In the genomic region with DNA sequence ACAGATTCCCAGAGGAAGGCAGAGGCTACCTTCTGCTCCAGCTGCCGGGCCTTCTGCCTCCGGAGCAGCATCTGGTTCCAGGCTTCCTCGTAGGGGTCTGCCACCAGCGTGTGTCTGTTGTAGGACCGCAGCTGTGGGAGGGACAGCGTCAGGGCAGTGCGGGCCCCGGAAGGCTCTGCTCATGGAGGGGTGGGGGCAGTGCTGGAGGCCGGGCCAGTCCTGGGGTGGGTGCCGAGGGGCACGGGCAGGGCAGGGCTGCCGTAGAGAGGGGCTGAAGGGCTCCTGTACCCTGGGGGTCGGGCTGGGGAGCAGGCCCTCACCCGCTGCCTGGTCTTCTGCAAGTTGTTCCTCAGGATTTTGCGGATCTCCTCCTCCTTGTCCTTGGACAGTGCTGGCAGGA, we compare ENCODE assay signal across 16 cellular contexts. TPM values are rescaled to one million over a fixed set of nuclear protein-coding genes. Genes with fewer than 3 reads are reported as not detected.
A peak's percentile ranks its signal among the peaks of the same experiment; 100 is the strongest.
DNase-seq lines count a peak whose midpoint lies in the region; ATAC-seq and TF ChIP-seq lines count a peak whose summit lies in the region.
"Had no signal": no experiment of that assay in that cellular context is flagged by ENCODE, and none has a peak within 500 bp of the region (broad histone marks: within the 10 kb centered on the region; RNA-seq: fewer than 3 reads in every experiment).

No MANE protein-coding gene starts in this region.

- H3K4me1 Mint-ChIP-seq in IgD-negative memory B cell (peaks cover 20 to 25% (median 24%) of the 10 kb centered on the region in 3 donors), glutamatergic neuron (ENCODE audit: low read depth, unreplicated experiment) (peaks cover 35% of the 10 kb centered on the region)

- no peak for ATAC-seq in heart left ventricle
- no peak for ATAC-seq in GM21717 (IDR thresholded peaks at IDR 0.05; ENCODE audit: unreplicated experiment)
- ATAC-seq: GM12878 had no signal

- TF ChIP-seq CTCF in left ventricle myocardium inferior (IDR thresholded peaks at IDR 0.05; ENCODE audit: borderline replicate concordance) (no peak), heart left ventricle (IDR thresholded peaks at IDR 0.05) (no peak), glutamatergic neuron (IDR thresholded peaks at IDR 0.05; ENCODE audit: partially characterized antibody, unreplicated experiment) (no peak), prostate gland (IDR thresholded peaks at IDR 0.05) (no peak)

- H3K27me3 Mint-ChIP-seq in IgD-negative memory B cell = no peaks in the 10 kb centered on the region
- H3K27me3 Mint-ChIP-seq in glutamatergic neuron (ENCODE audit: unreplicated experiment) = peaks cover 21% of the 10 kb centered on the region
- H3K27me3 Mint-ChIP-seq: CD8-positive, alpha-beta memory T cell had no signal

- no peak overlapping the region for H3K4ac ChIP-seq in neuronal stem cell (ENCODE audit: low read length)

- no peak overlapping the region for H2AFZ ChIP-seq in neuronal stem cell (ENCODE audit: low read length)
- H2AFZ ChIP-seq: GM23248 had no signal

- H2AK5ac ChIP-seq in neuronal stem cell (ENCODE audit: low read depth, low read length) = peak overlapping the region; percentile 95

- H3K79me1 ChIP-seq in neuronal stem cell (ENCODE audit: low read depth, low read length) = peaks cover 1% of the 10 kb centered on the region

- no peak overlapping the region for H4K8ac ChIP-seq in neuronal stem cell (ENCODE audit: low read depth, low read length)

- no peak for TF ChIP-seq POLR2A in heart left ventricle (IDR thresholded peaks at IDR 0.05)
- no peak for TF ChIP-seq POLR2A in prostate gland (IDR thresholded peaks at IDR 0.05)

- H3K4me3 ChIP-seq in left ventricle myocardium inferior (no peak overlapping the region), heart left ventricle (no peak overlapping the region), neuronal stem cell (ENCODE audit: low read length in 2 of 2) (no peak overlapping the region), prostate gland (no peak overlapping the region)
- H3K4me3 ChIP-seq: GM12878, GM23248, HAP-1 had no signal

- H2BK15ac ChIP-seq in neuronal stem cell (ENCODE audit: low read length) = peak overlapping the region; percentile 39

- H4K91ac ChIP-seq in neuronal stem cell (ENCODE audit: low read depth, low read length, poor library complexity) = no peak overlapping the region

- H2BK120ac ChIP-seq in neuronal stem cell (ENCODE audit: low read depth, low read length) = no peak overlapping the region

- no peak overlapping the region for H3K14ac ChIP-seq in neuronal stem cell (ENCODE audit: low read length)

- H3K36me3 Mint-ChIP-seq in IgD-negative memory B cell (peaks cover 2% of the 10 kb centered on the region), glutamatergic neuron (ENCODE audit: unreplicated experiment) (no peaks in the 10 kb centered on the region)

- H3K27me3 ChIP-seq in left ventricle myocardium inferior (ENCODE audit: low read depth) = no peaks in the 10 kb centered on the region
- H3K27me3 ChIP-seq in heart left ventricle = no peaks in the 10 kb centered on the region
- no peaks in the 10 kb centered on the region for H3K27me3 ChIP-seq in neuronal stem cell (ENCODE audit: control insufficient read depth in 3 of 3, insufficient read depth in 3 of 3, low read depth in 1 of 3, low read length in 3 of 3)
- H3K27me3 ChIP-seq in prostate gland (replicated peaks; ENCODE audit: insufficient read depth) = no peaks in the 10 kb centered on the region

- no peak overlapping the region for H3K18ac ChIP-seq in neuronal stem cell (ENCODE audit: low read length)

- H2BK5ac ChIP-seq in neuronal stem cell (ENCODE audit: low read length) = peak overlapping the region; percentile 84

- no peak overlapping the region for H3K4me2 ChIP-seq in neuronal stem cell (ENCODE audit: insufficient read depth, low read length, poor library complexity, severe bottlenecking)

- WGBS in heart left ventricle, 4 donors = 88 to 96% (median 93%) methylated on average over 10 to 15 of the region's 15 CpGs
- WGBS in neuronal stem cell (ENCODE audit: extremely low coverage in 2 of 2, insufficient read length in 2 of 2, insufficient replicate concordance in 1 of 2), 2 donors = no CpG with 5 or more reads among the region's 15 CpGs
- WGBS in prostate gland = 93% methylated on average over 15 of the region's 15 CpGs

- H3K27ac ChIP-seq in left ventricle myocardium inferior (replicated peaks) (peak overlapping the region; percentile 95), heart left ventricle (peak overlapping the region in 2 of 12 donors; percentile 84 to 91), neuronal stem cell (replicated peaks; ENCODE audit: low read length) (no peak overlapping the region), prostate gland (no peak overlapping the region)
- H3K27ac ChIP-seq: C4-2B, GM23248 had no signal

- H3K27ac Mint-ChIP-seq in IgD-negative memory B cell (peak overlapping the region in 2 of 3 donors; percentile 27 to 31), glutamatergic neuron (ENCODE audit: unreplicated experiment) (peak overlapping the region; percentile 96)
- H3K27ac Mint-ChIP-seq: HFFc6 had no signal

- H3K4me3 Mint-ChIP-seq in IgD-negative memory B cell (no peak overlapping the region), glutamatergic neuron (ENCODE audit: unreplicated experiment) (peak overlapping the region; percentile 71)
- H3K4me3 Mint-ChIP-seq: CD8-positive, alpha-beta memory T cell; HFFc6 had no signal

- peak overlapping the region; percentile 64 for H2BK12ac ChIP-seq in neuronal stem cell (ENCODE audit: low read length)

- H3K9me3 Mint-ChIP-seq in IgD-negative memory B cell = no peaks in the 10 kb centered on the region
- H3K9me3 Mint-ChIP-seq in glutamatergic neuron (ENCODE audit: unreplicated experiment) = peaks cover 15% of the 10 kb centered on the region
- H3K9me3 Mint-ChIP-seq: CD8-positive, alpha-beta memory T cell; HFFc6 had no signal

- no peak overlapping the region for H3K23ac ChIP-seq in neuronal stem cell (ENCODE audit: low read depth, low read length, poor library complexity)

- H3K36me3 ChIP-seq in left ventricle myocardium inferior (peaks cover 19% of the 10 kb centered on the region), heart left ventricle (peaks cover 0 to 50% (median 17%) of the 10 kb centered on the region in 9 donors), neuronal stem cell (replicated peaks in 1 of 2; ENCODE audit: control insufficient read depth in 2 of 2, insufficient read depth in 2 of 2, low read length in 2 of 2) (peaks cover 2 to 13% of the 10 kb centered on the region in 2 donors), prostate gland (no peaks in the 10 kb centered on the region)
- H3K36me3 ChIP-seq: HAP-1 had no signal

- intact Hi-C loops in left ventricle myocardium inferior (cut with micrococcal nuclease) = loop anchor here (5.0 to 10.0 kb wide), 2 partner anchors 93 to 181 kb away; no protein-coding TSS in a partner anchor
- intact Hi-C loops in heart left ventricle (cut with DNase I) = loop anchor here (1.0 to 10.0 kb wide), 13 partner anchors 51 to 506 kb away; a partner anchor contains a TSS
- intact Hi-C loops in prostate gland (cut with DNase I) = loop anchor here (2.0 to 10.0 kb wide), 2 partner anchors 183 to 283 kb away; a partner anchor contains a TSS

- H3K9me3 ChIP-seq in left ventricle myocardium inferior (replicated peaks) (no peaks in the 10 kb centered on the region), heart left ventricle (no peaks in the 10 kb centered on the region), neuronal stem cell (replicated peaks in 1 of 2; ENCODE audit: control insufficient read depth in 2 of 2, insufficient read depth in 1 of 2, low read depth in 1 of 2, low read length in 2 of 2) (no peaks in the 10 kb centered on the region), prostate gland (no peaks in the 10 kb centered on the region)
- H3K9me3 ChIP-seq: HAP-1 had no signal

- H3K4me1 ChIP-seq in left ventricle myocardium inferior = peaks cover 39% of the 10 kb centered on the region
- peaks cover 3 to 45% (median 28%) of the 10 kb centered on the region in 12 donors for H3K4me1 ChIP-seq in heart left ventricle
- peaks cover 22 to 30% of the 10 kb centered on the region in 2 donors for H3K4me1 ChIP-seq in neuronal stem cell (ENCODE audit: control insufficient read depth in 2 of 2, insufficient read depth in 1 of 2, low read depth in 1 of 2, low read length in 2 of 2)
- H3K4me1 ChIP-seq in prostate gland (replicated peaks) = peaks cover 6% of the 10 kb centered on the region

- no peak for DNase-seq in left ventricle myocardium inferior
- DNase-seq in heart left ventricle = no peak
- peak; percentile 71 for DNase-seq in glutamatergic neuron
- DNase-seq in neuronal stem cell (ENCODE audit: low spot score) = no peak
- DNase-seq in NCI-H748 treated with DMSO at 0.1 percent for 48 hours (lab: John Stamatoyannopoulos, UW) = no peak
- no peak for DNase-seq in prostate gland (ENCODE audit: low spot score)
- DNase-seq: ACHN; CD8-positive, alpha-beta memory T cell; DMS 273 treated with DMSO at 0.1 percent for 48 hours; GM23248; HFFc6 had no signal

- H3K9ac ChIP-seq in neuronal stem cell (ENCODE audit: low read depth, low read length, poor library complexity) = no peak overlapping the region
- H3K9ac ChIP-seq: GM23248 had no signal

RNA-seq across cellular contexts. Expression of a gene that starts 53.2 kb away (rescaled TPM):
- total RNA-seq in left ventricle myocardium inferior = 19.5 TPM
- total RNA-seq in heart left ventricle = 10 to 100 TPM; 11.4 to 44.9 (median 25.3) TPM
- 10 to 100 TPM in 1 of 2 donors, 1 to 10 TPM in 1; 9.4 to 15.1 TPM for polyA plus RNA-seq in heart left ventricle
- polyA plus RNA-seq in IgD-negative memory B cell = 8.9 TPM
- total RNA-seq in glutamatergic neuron (ENCODE audit: unreplicated experiment) = 16.7 TPM
- 9.4 TPM for polyA plus RNA-seq in neuronal stem cell (2013, experiment 1 of 2)
- polyA plus RNA-seq in neuronal stem cell (2013, experiment 2 of 2) = 9.4 TPM
- total RNA-seq in prostate gland = 10 to 100 TPM; 22.9 to 30.4 TPM
